In genomic region chr9:5111696-5112095, GRCh38 we compare ENCODE assay signal across 27 cellular contexts.
DNase-seq lines count a peak whose midpoint lies in the region; ATAC-seq, FAIRE-seq and TF ChIP-seq lines count a peak whose summit lies in the region.
"Had no signal": no experiment of that assay in that cellular context is flagged by ENCODE, and none has a peak within 500 bp of the region (broad histone marks: within the 10 kb centered on the region; RNA-seq: fewer than 3 reads in every experiment).

No MANE protein-coding gene starts in this region.

- no peak for TF ChIP-seq POLR2A in spleen (IDR thresholded peaks at IDR 0.05)

- in situ Hi-C loops in GM13976 (cut with MboI; ENCODE audit: low sequenced_read_pairs, unreplicated experiment) = no loop called here

- no peak overlapping the region for H3K27ac Mint-ChIP-seq in activated T-helper 17 cell treated with anti-CD3 and anti-CD28 coated beads, Interleukin-2, amount 50 U/mL, for 72 hours
- H3K27ac Mint-ChIP-seq: CD8-positive, alpha-beta T cell had no signal

- H3K9me3 Mint-ChIP-seq in activated T-helper 17 cell treated with anti-CD3 and anti-CD28 coated beads, Interleukin-2, amount 50 U/mL, for 72 hours = no peaks in the 10 kb centered on the region

- 98 to 100% (median 99%) methylated on average over 7 to 28 of the region's 28 CpGs for WGBS in spleen, 5 donors

- peaks cover 20% of the 10 kb centered on the region for H3K36me3 ChIP-seq in GM06990 (ENCODE audit: control insufficient read depth, insufficient read depth, low read length)
- peaks cover 0 to 10% of the 10 kb centered on the region in 2 donors for H3K36me3 ChIP-seq in kidney (ENCODE audit: control insufficient read depth in 1 of 2, insufficient read depth in 2 of 2, low read length in 2 of 2)
- H3K36me3 ChIP-seq in spleen = peaks cover 0 to 43% (median 27%) of the 10 kb centered on the region in 6 donors
- no peaks in the 10 kb centered on the region for H3K36me3 ChIP-seq in BE2C

- H3K4me1 ChIP-seq in kidney (ENCODE audit: control insufficient read depth in 1 of 2, insufficient read depth in 1 of 2, low read depth in 1 of 2, low read length in 2 of 2) = no peaks in the 10 kb centered on the region
- H3K4me1 ChIP-seq in spleen = no peaks in the 10 kb centered on the region
- no peaks in the 10 kb centered on the region for H3K4me1 ChIP-seq in BE2C
- H3K4me1 ChIP-seq: Caco-2 had no signal

- no peak overlapping the region for H3K27ac ChIP-seq in kidney (ENCODE audit: low read depth in 2 of 2, low read length in 2 of 2)
- no peak overlapping the region for H3K27ac ChIP-seq in spleen
- H3K27ac ChIP-seq: C4-2B, SK-N-MC had no signal

- H3K4me3 Mint-ChIP-seq in activated T-helper 17 cell treated with anti-CD3 and anti-CD28 coated beads, Interleukin-2, amount 50 U/mL, for 72 hours = no peak overlapping the region
- H3K4me3 Mint-ChIP-seq: CD8-positive, alpha-beta T cell had no signal

- TF ChIP-seq CTCF in GM06990 (IDR thresholded peaks at IDR 0.05; ENCODE audit: insufficient read depth, low read length, poor library complexity, severe bottlenecking) = no peak
- TF ChIP-seq CTCF in GM13976 (IDR thresholded peaks at IDR 0.05; ENCODE audit: borderline replicate concordance, control extremely low read depth, extremely low read depth, insufficient read depth, missing control alignments) = no peak
- no peak for TF ChIP-seq CTCF in kidney (IDR thresholded peaks at IDR 0.05; ENCODE audit: borderline replicate concordance, extremely low read depth, insufficient read depth)
- TF ChIP-seq CTCF in spleen (IDR thresholded peaks at IDR 0.05 in 8 of 11, conservative IDR thresholded peaks at IDR 0.05 in 3 of 11) = no peak
- no peak for TF ChIP-seq CTCF in BE2C (IDR thresholded peaks at IDR 0.05; ENCODE audit: low read depth, low read length)

- ATAC-seq in activated T-helper 17 cell treated with anti-CD3 and anti-CD28 coated beads, Interleukin-2, amount 50 U/mL, for 72 hours (replicated peaks) = no peak
- ATAC-seq: CD8-positive, alpha-beta T cell; GM12878 had no signal

- DNase-seq in GM06990 (ENCODE audit: extremely low read depth, insufficient read length) (peak; percentile 4), GM13976 (ENCODE audit: low spot score) (peak; percentile 17), kidney (peak; percentile 74), spleen (peak; percentile 60), NOMO-1 (lab: John Stamatoyannopoulos, UW; ENCODE audit: unreplicated experiment in 2 of 2) (no peak), BE2C (no peak)
- DNase-seq: Caco-2, KBM-7, MV-4-11, NCI-H1105, NCI-H1436 treated with DMSO at 0.1 percent for 48 hours, NCI-H1930, NCI-H2107, NCI-H446, NCI-H524 treated with DMSO at 0.1 percent for 48 hours, NCI-H774, RPMI8226, SHP77 treated with DMSO at 0.1 percent for 48 hours had no signal

- H3K27me3 Mint-ChIP-seq in activated T-helper 17 cell treated with anti-CD3 and anti-CD28 coated beads, Interleukin-2, amount 50 U/mL, for 72 hours = no peaks in the 10 kb centered on the region

- H3K9me3 ChIP-seq in kidney (ENCODE audit: control insufficient read depth in 1 of 2, low read length in 2 of 2) (no peaks in the 10 kb centered on the region), spleen (peaks cover 0 to 29% (median 11%) of the 10 kb centered on the region in 8 donors), BE2C (no peaks in the 10 kb centered on the region; the same call in 1 of the 2 replicates)
- H3K9me3 ChIP-seq: Caco-2 had no signal

- H3K4me3 ChIP-seq in GM06990 (replicated peaks; ENCODE audit: low read depth, low read length) = no peak overlapping the region
- H3K4me3 ChIP-seq in kidney (ENCODE audit: low read length in 2 of 2) = no peak overlapping the region
- H3K4me3 ChIP-seq in spleen = no peak overlapping the region
- H3K4me3 ChIP-seq in BE2C (ENCODE audit: low read depth, low read length) = no peak overlapping the region
- H3K4me3 ChIP-seq: GM12878, SK-N-MC had no signal

- no peak overlapping the region for H3K9ac ChIP-seq in kidney (ENCODE audit: low read length in 2 of 2)

- H3K4me1 Mint-ChIP-seq in activated T-helper 17 cell treated with anti-CD3 and anti-CD28 coated beads, Interleukin-2, amount 50 U/mL, for 72 hours = no peaks in the 10 kb centered on the region

- H3K27me3 ChIP-seq in GM06990 (replicated peaks; ENCODE audit: control insufficient read depth, insufficient read depth, low read length) = no peaks in the 10 kb centered on the region
- no peaks in the 10 kb centered on the region for H3K27me3 ChIP-seq in spleen (replicated peaks in 1 of 7)
- no peaks in the 10 kb centered on the region for H3K27me3 ChIP-seq in BE2C

- no peak for FAIRE-seq in kidney (lab: Jason Lieb, UNC)
- FAIRE-seq: G401.6, GM12878, GM19239, H54, HTR-8/SVneo had no signal

- intact Hi-C loops in kidney (cut with DNase I) = no loop called here
- intact Hi-C loops in spleen (cut with DNase I; ENCODE audit: low total_unique reads) = no loop called here

- H3K36me3 Mint-ChIP-seq in activated T-helper 17 cell treated with anti-CD3 and anti-CD28 coated beads, Interleukin-2, amount 50 U/mL, for 72 hours (ENCODE audit: low read depth) = peaks cover 31% of the 10 kb centered on the region

Comparison
In these comparisons a context has a peak if more than half of its experiments do, and no peak if none do; other contexts are left out.
1. DNase-seq: peak in GM06990 (single experiment), GM13976 (single experiment), kidney (single experiment) and spleen (single experiment); none in NOMO-1 (0 of 2) and BE2C (single experiment).